ENCODE assay signal across 1 cellular context in the genomic region with DNA sequence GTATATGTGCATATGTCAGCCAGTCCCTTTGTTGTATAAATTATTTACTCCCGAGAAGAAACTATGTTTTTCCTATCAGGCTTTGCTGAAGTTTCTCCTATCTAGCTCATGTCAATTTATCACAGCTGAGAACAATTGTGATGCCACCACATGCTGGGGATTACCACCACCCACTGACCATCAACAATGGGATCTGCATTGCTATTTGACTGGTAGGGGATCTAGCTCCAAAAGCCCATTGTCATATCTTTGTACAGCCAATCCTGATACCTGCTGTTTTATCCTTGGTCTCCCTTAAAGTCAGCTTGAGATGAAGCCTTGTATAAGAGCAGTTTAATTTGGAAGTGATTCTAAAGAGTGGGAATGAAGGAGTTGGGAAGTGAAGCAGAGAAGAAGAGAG.
TF ChIP-seq lines count a peak whose summit lies in the region.

No MANE protein-coding gene starts in this region.

TF ChIP-seq in H1, 55 proteins besides CTCF, POLR2A, EP300 and RAD21 (continued from another document):
- TF ChIP-seq, protein P1, sequence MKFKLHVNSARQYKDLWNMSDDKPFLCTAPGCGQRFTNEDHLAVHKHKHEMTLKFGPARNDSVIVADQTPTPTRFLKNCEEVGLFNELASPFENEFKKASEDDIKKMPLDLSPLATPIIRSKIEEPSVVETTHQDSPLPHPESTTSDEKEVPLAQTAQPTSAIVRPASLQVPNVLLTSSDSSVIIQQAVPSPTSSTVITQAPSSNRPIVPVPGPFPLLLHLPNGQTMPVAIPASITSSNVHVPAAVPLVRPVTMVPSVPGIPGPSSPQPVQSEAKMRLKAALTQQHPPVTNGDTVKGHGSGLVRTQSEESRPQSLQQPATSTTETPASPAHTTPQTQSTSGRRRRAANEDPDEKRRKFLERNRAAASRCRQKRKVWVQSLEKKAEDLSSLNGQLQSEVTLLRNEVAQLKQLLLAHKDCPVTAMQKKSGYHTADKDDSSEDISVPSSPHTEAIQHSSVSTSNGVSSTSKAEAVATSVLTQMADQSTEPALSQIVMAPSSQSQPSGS (IDR thresholded peaks at IDR 0.05; ENCODE audit: low read length): peak; percentile 42; the same call in 1 of the 2 replicates
- TF ChIP-seq CTBP2 (IDR thresholded peaks at IDR 0.05; ENCODE audit: borderline replicate concordance, insufficient read depth, insufficient read length, low read length): no peak
